Comparison of ENCODE assay signal across 8 cellular contexts in the genomic region with DNA sequence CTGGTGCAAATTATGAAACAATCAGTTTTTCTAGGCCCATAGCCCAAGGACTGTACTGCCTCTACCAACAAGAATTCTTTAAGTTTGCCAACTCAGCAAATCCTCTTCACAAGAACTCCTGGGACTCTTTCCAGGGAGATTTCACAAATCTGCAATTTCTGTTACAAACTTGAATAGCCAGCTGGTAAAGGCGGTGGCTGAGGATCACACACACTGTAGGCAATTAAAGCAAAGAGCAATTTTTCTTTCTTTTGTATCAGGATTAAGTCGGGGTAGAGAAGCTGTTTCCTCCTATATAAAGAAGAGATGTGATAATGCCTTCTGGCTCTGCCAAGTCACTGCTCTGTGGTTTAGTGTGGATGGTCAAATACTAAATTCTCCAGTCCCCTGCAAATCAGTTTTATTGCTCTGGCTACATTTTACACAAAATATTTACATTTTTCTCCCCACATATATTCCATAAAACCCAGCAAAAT. TPM values are rescaled to one million over a fixed set of nuclear protein-coding genes. Genes with fewer than 3 reads are reported as not detected.
DNase-seq lines count a peak whose midpoint lies in the region; ATAC-seq and TF ChIP-seq lines count a peak whose summit lies in the region.

No MANE protein-coding gene starts in this region.

- no peak for TF ChIP-seq POLR2A in suprapubic skin (IDR thresholded peaks at IDR 0.05)

- peaks cover 33% of the 10 kb centered on the region for H3K4me1 Mint-ChIP-seq in CD14-positive monocyte

- peak overlapping the region; percentile 34 to 74 for H3K4me3 Mint-ChIP-seq in CD14-positive monocyte

- H3K27ac ChIP-seq in suprapubic skin, result peak overlapping the region; percentile 97

- peak overlapping the region in 5 of 7 donors; percentile 35 to 90 (median 55) for H3K27ac Mint-ChIP-seq in CD14-positive monocyte

- H3K27me3 Mint-ChIP-seq in CD14-positive monocyte (ENCODE audit: low read depth in 3 of 3), result peaks cover 0 to 3% (median 0%) of the 10 kb centered on the region in 3 donors

- peak overlapping the region; percentile 93 for H3K4me3 ChIP-seq in LNCaP clone FGC (ENCODE audit: low read depth, low read length)
- H3K4me3 ChIP-seq in astrocyte of the spinal cord (ENCODE audit: low read depth, low read length), result peak overlapping the region; percentile 66
- H3K4me3 ChIP-seq in suprapubic skin, result peak overlapping the region; percentile 67

- ATAC-seq in HG03460 (IDR thresholded peaks at IDR 0.05; ENCODE audit: unreplicated experiment) (no peak), GM21717 (IDR thresholded peaks at IDR 0.05; ENCODE audit: unreplicated experiment) (no peak)

- peaks cover 0 to 3% (median 0%) of the 10 kb centered on the region in 7 donors for H3K9me3 Mint-ChIP-seq in CD14-positive monocyte

- no peaks in the 10 kb centered on the region for H3K9me3 ChIP-seq in suprapubic skin

- TF ChIP-seq EP300 in suprapubic skin (IDR thresholded peaks at IDR 0.05), result no peak

- no peaks in the 10 kb centered on the region for H3K36me3 ChIP-seq in suprapubic skin

- no peaks in the 10 kb centered on the region for H3K27me3 ChIP-seq in suprapubic skin

- intact Hi-C loops in CD14-positive monocyte (cut with micrococcal nuclease), result loop anchor here (5.0 to 10.0 kb wide), 4 partner anchors 34 to 99 kb away; partner anchors contain the start of gene MGST3 (in 2 of the 2)

- WGBS in suprapubic skin, result 6% methylated on average over 2 of the region's 2 CpGs

- in situ Hi-C loops in astrocyte of the spinal cord (cut with HindIII; ENCODE audit: low sequenced_read_pairs), result no loop called here

- no peak for DNase-seq in CD14-positive monocyte (ENCODE audit: low spot score)
- DNase-seq in LNCaP clone FGC (ENCODE audit: low read depth), result peak; percentile 54
- peak; percentile 91 for DNase-seq in astrocyte of the spinal cord (ENCODE audit: low read depth, low spot score)
- DNase-seq in kidney glomerular epithelial cell (lab: John Stamatoyannopoulos, UW), result peak; percentile 30
- DNase-seq in suprapubic skin (ENCODE audit: low spot score in 2 of 2), result no peak
- DNase-seq in GM20000 (ENCODE audit: low spot score), result no peak

- TF ChIP-seq CTCF in CD14-positive monocyte (IDR thresholded peaks at IDR 0.05) (no peak), LNCaP clone FGC (IDR thresholded peaks at IDR 0.05; ENCODE audit: control insufficient read depth, extremely low read depth, insufficient read depth) (no peak), astrocyte of the spinal cord (IDR thresholded peaks at IDR 0.05; ENCODE audit: low read depth, low read length) (no peak), suprapubic skin (IDR thresholded peaks at IDR 0.05) (no peak), GM20000 (IDR thresholded peaks at IDR 0.05; ENCODE audit: extremely low read depth, missing control alignments) (no peak)

- H3K36me3 Mint-ChIP-seq in CD14-positive monocyte, result peaks cover 10 to 22% of the 10 kb centered on the region in 2 donors

- peaks cover 38% of the 10 kb centered on the region for H3K4me1 ChIP-seq in suprapubic skin

RNA-seq across cellular contexts. Expression of gene ALDH9A1, which starts 1.7 kb away (rescaled TPM):
- 10 to 100 TPM; 57.7 to 60.0 TPM for polyA plus RNA-seq in CD14-positive monocyte
- 10 to 100 TPM; 59.7 to 91.5 (median 76.9) TPM for total RNA-seq in suprapubic skin

Comparison
In these comparisons a context has a peak if more than half of its experiments do, and no peak if none do; other contexts are left out.
1. DNase-seq: peak in LNCaP clone FGC (single experiment), astrocyte of the spinal cord (single experiment) and kidney glomerular epithelial cell (single experiment); none in CD14-positive monocyte (single experiment), suprapubic skin (0 of 2) and GM20000 (single experiment).
2. Peak in every context shown above with its lines, with median percentiles within 50 percentile points of each other: H3K4me3 ChIP-seq.